Comparison of ENCODE assay signal across 9 cellular contexts in genomic region chr16:81405702-81406113, GRCh38. TPM values are rescaled to one million over a fixed set of nuclear protein-coding genes. Genes with fewer than 3 reads are reported as not detected.
DNase-seq lines count a peak whose midpoint lies in the region; ATAC-seq and TF ChIP-seq lines count a peak whose summit lies in the region.
"Had no signal": no experiment of that assay in that cellular context is flagged by ENCODE, and none has a peak within 500 bp of the region (broad histone marks: within the 10 kb centered on the region; RNA-seq: fewer than 3 reads in every experiment).

No MANE protein-coding gene starts in this region.

- H3K9me3 ChIP-seq in GM23248 (ENCODE audit: low read depth) (no peaks in the 10 kb centered on the region), RWPE2 (ENCODE audit: severe bottlenecking) (no peaks in the 10 kb centered on the region), fibroblast of lung (ENCODE audit: control insufficient read depth, insufficient read depth, low read depth, low read length) (no peaks in the 10 kb centered on the region), trophoblast cell (ENCODE audit: insufficient read depth, low read depth, low read length) (no peaks in the 10 kb centered on the region)

- H3K27ac Mint-ChIP-seq in T-helper 2 cell treated with Interferon-gamma antibody and Interleukin-4, amounts not matched to agents 5 μg/mL and 100 μg/mL, for 36 hours, result no peak overlapping the region

- H3K9me2 ChIP-seq in GM23248 (ENCODE audit: insufficient read depth), result no peaks in the 10 kb centered on the region

- peak overlapping the region; percentile 44 for H2BK12ac ChIP-seq in trophoblast cell (ENCODE audit: low read length)

- H3K4me3 ChIP-seq in GM23248 (no peak overlapping the region), RWPE2 (ENCODE audit: severe bottlenecking) (no peak overlapping the region), fibroblast of lung (replicated peaks in 1 of 4; ENCODE audit: control extremely low read depth in 1 of 4, insufficient read depth in 1 of 4, low read depth in 3 of 4, low read length in 4 of 4) (no peak overlapping the region), trophoblast cell (ENCODE audit: low read depth, low read length) (no peak overlapping the region)

- H2BK120ac ChIP-seq in trophoblast cell (ENCODE audit: insufficient read depth, low read length, poor library complexity), result no peak overlapping the region

- H2AK5ac ChIP-seq in trophoblast cell (ENCODE audit: low read length), result no peak overlapping the region

- no peak overlapping the region for H3K4ac ChIP-seq in trophoblast cell (ENCODE audit: low read depth, low read length)

- peak; percentile 85 for ATAC-seq in RWPE2 (ENCODE audit: low read depth)

- peaks cover 16% of the 10 kb centered on the region for H3F3A ChIP-seq in GM23248 (ENCODE audit: insufficient read depth)

- no peak overlapping the region for H3K23ac ChIP-seq in trophoblast cell (ENCODE audit: low read length)

- H3K79me2 ChIP-seq in GM23248 (ENCODE audit: insufficient read depth) (no peaks in the 10 kb centered on the region), fibroblast of lung (ENCODE audit: control insufficient read depth, insufficient read depth, low read length) (no peaks in the 10 kb centered on the region), trophoblast cell (ENCODE audit: control insufficient read depth, insufficient read depth, low read length, poor library complexity) (peaks cover 1% of the 10 kb centered on the region)

- H2BK5ac ChIP-seq in trophoblast cell (ENCODE audit: low read depth, low read length, poor library complexity), result no peak overlapping the region

- H3K14ac ChIP-seq in trophoblast cell (ENCODE audit: low read length), result no peak overlapping the region

- no peak overlapping the region for H3K18ac ChIP-seq in trophoblast cell (ENCODE audit: low read length)

- TF ChIP-seq CTCF in RWPE2 (IDR thresholded peaks at IDR 0.05; ENCODE audit: poor library complexity, severe bottlenecking) (peak; percentile 33), fibroblast of lung (conservative IDR thresholded peaks at IDR 0.05 in 1 of 2, IDR thresholded peaks at IDR 0.05 in 1 of 2; ENCODE audit: low read depth in 1 of 2, low read length in 2 of 2) (peak in 1 of 2 donors; percentile 4)

- H3K9ac ChIP-seq in GM23248 (no peak overlapping the region), fibroblast of lung (ENCODE audit: insufficient read depth, low read length) (no peak overlapping the region), trophoblast cell (ENCODE audit: low read length) (no peak overlapping the region)

- in situ Hi-C loops in GM23248 (cut with MboI), result loop anchor here (10.0 kb wide), 1 partner anchor 319 kb away; no protein-coding TSS in a partner anchor

- H3K4me3 Mint-ChIP-seq in T-helper 2 cell treated with Interferon-gamma antibody and Interleukin-4, amounts not matched to agents 5 μg/mL and 100 μg/mL, for 36 hours, result no peak overlapping the region

- peak overlapping the region; percentile 41 for H4K91ac ChIP-seq in trophoblast cell (ENCODE audit: low read depth, low read length)

- H3K36me3 Mint-ChIP-seq in T-helper 2 cell treated with Interferon-gamma antibody and Interleukin-4, amounts not matched to agents 5 μg/mL and 100 μg/mL, for 36 hours (ENCODE audit: low read depth), result no peaks in the 10 kb centered on the region

- H2AFZ ChIP-seq in GM23248 (no peak overlapping the region), fibroblast of lung (ENCODE audit: low read length) (no peak overlapping the region), trophoblast cell (ENCODE audit: insufficient read depth, low read length, poor library complexity) (no peak overlapping the region)

- H3K4me2 ChIP-seq in GM23248 (ENCODE audit: unreplicated experiment), result no peak overlapping the region
- no peak overlapping the region for H3K4me2 ChIP-seq in fibroblast of lung (ENCODE audit: extremely low read depth, insufficient read depth, low read length)
- peak overlapping the region; percentile 35 for H3K4me2 ChIP-seq in trophoblast cell (ENCODE audit: low read length)

- no peaks in the 10 kb centered on the region for H3K27me3 ChIP-seq in GM23248 (replicated peaks; ENCODE audit: insufficient read depth)
- no peaks in the 10 kb centered on the region for H3K27me3 ChIP-seq in RWPE2 (ENCODE audit: insufficient read depth, poor library complexity, severe bottlenecking)
- no peaks in the 10 kb centered on the region for H3K27me3 ChIP-seq in fibroblast of lung (ENCODE audit: control insufficient read depth, insufficient read depth, low read length)
- H3K27me3 ChIP-seq in trophoblast cell (ENCODE audit: insufficient read depth, low read length), result no peaks in the 10 kb centered on the region

- no peak overlapping the region for H4K12ac ChIP-seq in trophoblast cell (ENCODE audit: low read depth, low read length)

- DNase-seq in GM23248 (peak; percentile 89), RWPE2 (ENCODE audit: low spot score) (peak; percentile 92), fibroblast of lung (ENCODE audit: low read depth in 2 of 2) (peak; percentile 67 to 99), trophoblast cell (peak; percentile 98 to 99), NCI-H69 (lab: John Stamatoyannopoulos, UW) (no peak), SHP77 treated with DMSO at 0.1 percent for 48 hours (lab: John Stamatoyannopoulos, UW) (no peak), AML-193 (lab: John Stamatoyannopoulos, UW) (no peak)
- DNase-seq in T-helper 2 cell treated with Interferon-gamma antibody and Interleukin-4, amounts not matched to agents 5 μg/mL and 100 μg/mL, for 36 hours (ENCODE audit: low spot score), result no peak
- DNase-seq: T-helper 9 cell had no signal

- no peaks in the 10 kb centered on the region for H4K20me1 ChIP-seq in GM23248 (ENCODE audit: insufficient read depth)
- no peaks in the 10 kb centered on the region for H4K20me1 ChIP-seq in fibroblast of lung (ENCODE audit: control insufficient read depth, extremely low read depth, insufficient read depth, low read length)

- peaks cover 8% of the 10 kb centered on the region for H3K27me3 Mint-ChIP-seq in T-helper 2 cell treated with Interferon-gamma antibody and Interleukin-4, amounts not matched to agents 5 μg/mL and 100 μg/mL, for 36 hours (ENCODE audit: low read depth)

- no peaks in the 10 kb centered on the region for H3K9me3 Mint-ChIP-seq in T-helper 2 cell treated with Interferon-gamma antibody and Interleukin-4, amounts not matched to agents 5 μg/mL and 100 μg/mL, for 36 hours

- 54 to 58% methylated on average over 11 of the region's 11 CpGs for WGBS in GM23248 (ENCODE audit: low coverage in 1 of 2, low lambda C conversion rate in 2 of 2, missing lambda C conversion rate in 2 of 2), 2 experiments
- WGBS in trophoblast cell (ENCODE audit: extremely low coverage, insufficient coverage, insufficient read length), result no CpG with 5 or more reads among the region's 11 CpGs

- no peaks in the 10 kb centered on the region for H3K4me1 Mint-ChIP-seq in T-helper 2 cell treated with Interferon-gamma antibody and Interleukin-4, amounts not matched to agents 5 μg/mL and 100 μg/mL, for 36 hours (ENCODE audit: low read depth)

- H3K27ac ChIP-seq in GM23248 (peak overlapping the region; percentile 47), RWPE2 (ENCODE audit: poor library complexity, severe bottlenecking) (peak overlapping the region; percentile 91), fibroblast of lung (ENCODE audit: insufficient read depth, low read length) (peak overlapping the region; percentile 23), trophoblast cell (ENCODE audit: low read depth, low read length) (peak overlapping the region; percentile 77)

- peaks cover 20% of the 10 kb centered on the region for H3K79me1 ChIP-seq in trophoblast cell (ENCODE audit: low read length)

- H3K36me3 ChIP-seq in GM23248 (ENCODE audit: low read depth), result no peaks in the 10 kb centered on the region
- no peaks in the 10 kb centered on the region for H3K36me3 ChIP-seq in RWPE2 (ENCODE audit: low read depth)
- H3K36me3 ChIP-seq in fibroblast of lung (ENCODE audit: control insufficient read depth, insufficient read depth, low read length), result no peaks in the 10 kb centered on the region
- no peaks in the 10 kb centered on the region for H3K36me3 ChIP-seq in trophoblast cell (ENCODE audit: control insufficient read depth in 1 of 2, insufficient read depth in 2 of 2, low read length in 2 of 2)

- no peak overlapping the region for H4K8ac ChIP-seq in trophoblast cell (ENCODE audit: low read depth, low read length)

- 0 out of 2 replicates have a peak, but pooled peaks cover 9% of the 10 kb centered on the region for H3K4me1 ChIP-seq in GM23248 (ENCODE audit: insufficient read depth)
- peaks cover 36% of the 10 kb centered on the region for H3K4me1 ChIP-seq in RWPE2 (ENCODE audit: insufficient read depth, poor library complexity, severe bottlenecking)
- peaks cover 7% of the 10 kb centered on the region for H3K4me1 ChIP-seq in fibroblast of lung (ENCODE audit: control insufficient read depth, extremely low read depth, insufficient read depth, low read length)
- peaks cover 14 to 21% of the 10 kb centered on the region in 2 experiments for H3K4me1 ChIP-seq in trophoblast cell (ENCODE audit: control insufficient read depth in 1 of 2, insufficient read depth in 2 of 2, low read length in 2 of 2)

RNA-seq across cellular contexts. Expression of gene CMIP, which starts 38.9 kb away (rescaled TPM):
- 7.8 and 9.5 TPM in 2 replicates for total RNA-seq in GM23248 (2014; rRNA removed; shearing (Covaris generic))
- polyA plus RNA-seq in GM23248 (2016; fragmentation: Nextera tagmentation; extraction: Ambion mirVana), result 1.3 and 1.5 TPM in 2 replicates
- 2.8 and 5.1 TPM in 2 replicates for total RNA-seq in fibroblast of lung
- 1.9 and 3.5 TPM in 2 replicates for polyA plus RNA-seq in fibroblast of lung
- 9.2 and 12.4 TPM in 2 replicates for polyA plus RNA-seq in fibroblast of lung (2012)
- 24.9 and 28.8 TPM in 2 replicates for polyA minus RNA-seq in fibroblast of lung (ENCODE audit: low replicate concordance)
- 78.7 and 79.2 TPM in 2 replicates for polyA plus RNA-seq in trophoblast cell (2013)

Comparison
In these comparisons a context has a peak if more than half of its experiments do, and no peak if none do; other contexts are left out.
1. DNase-seq: peak in GM23248 (single experiment), RWPE2 (single experiment), fibroblast of lung (2 of 2) and trophoblast cell (2 of 2); none in NCI-H69 (single experiment), T-helper 2 cell treated with Interferon-gamma antibody and Interleukin-4, amounts not matched to agents 5 μg/mL and 100 μg/mL, for 36 hours (single experiment), SHP77 treated with DMSO at 0.1 percent for 48 hours (single experiment) and AML-193 (0 of 2).
2. H3K27ac ChIP-seq: peak in every context shown above with its lines; median percentile 91 in RWPE2; 77 in trophoblast cell; 47 in GM23248; 23 in fibroblast of lung.